Comparison of ENCODE assay signal across 29 cellular contexts in the genomic region with DNA sequence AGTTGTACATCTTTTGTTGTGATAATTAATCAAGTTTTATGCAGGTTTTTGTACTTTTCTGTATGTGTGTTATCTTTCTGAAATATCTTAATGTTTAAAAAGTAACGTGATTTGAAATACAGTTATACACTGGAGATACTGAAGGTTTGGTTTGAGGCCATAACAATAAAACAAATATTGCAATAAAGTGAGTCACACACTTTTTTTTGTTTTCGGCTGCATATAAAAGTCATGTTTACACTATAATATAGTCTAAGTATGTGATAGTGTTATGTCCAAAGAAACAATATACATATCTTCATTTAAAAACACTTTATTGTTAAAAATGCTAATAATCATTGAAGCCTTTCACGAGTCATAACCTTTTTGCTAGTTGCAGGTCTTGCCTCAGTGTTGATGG.
DNase-seq lines count a peak whose midpoint lies in the region; ATAC-seq and TF ChIP-seq lines count a peak whose summit lies in the region.
"Had no signal": no experiment of that assay in that cellular context is flagged by ENCODE, and none has a peak within 500 bp of the region (broad histone marks: within the 10 kb centered on the region; RNA-seq: fewer than 3 reads in every experiment).

No MANE protein-coding gene starts in this region.

- DNase-seq in PC-3 (peak; percentile 53), fibroblast of villous mesenchyme (ENCODE audit: low read depth) (peak; percentile 12), GM20000 (ENCODE audit: low spot score) (no peak)
- DNase-seq: 8988T; ACHN; AML-193; BE2C; C1 segment of cervical spinal cord; Caco-2; Calu3; CD4-positive, alpha-beta memory T cell; CD4-positive, alpha-beta T cell; CD4-positive, CD25-positive, alpha-beta regulatory T cell; CD8-positive, alpha-beta memory T cell; CD8-positive, alpha-beta T cell; COR-L47; DMS 273 treated with DMSO at 0.1 percent for 48 hours; DMS153; DMS53; DMS79; DMS79 treated with DMSO at 0.1 percent for 48 hours; DND-41; EL had no signal

- no peaks in the 10 kb centered on the region for H3K27me3 ChIP-seq in PC-3 (ENCODE audit: low read length)
- H3K27me3 ChIP-seq: BE2C; BLaER1; BLaER1 treated with 17β-estradiol and CSF1 and Interleukin-3, amounts not matched to agents 10 nM and 100 nM had no signal

- no peaks in the 10 kb centered on the region for H4K20me1 ChIP-seq in PC-3 (ENCODE audit: low read length)
- H4K20me1 ChIP-seq: BLaER1; BLaER1 treated with 17β-estradiol and CSF1 and Interleukin-3, amounts not matched to agents 10 nM and 100 nM had no signal

- POLR2A ChIA-PET in PC-3 (lab: Charles Lee; ENCODE audit: unreplicated experiment): no interaction called here

- no TSS peak for BruUV-seq in PC-3 (replicated peaks; lab: Mats Ljungman, UMichigan)

- CTCF ChIA-PET in PC-3 (lab: Charles Lee): no interaction called here

- no peaks in the 10 kb centered on the region for H3K9me2 ChIP-seq in PC-3 (replicated peaks; ENCODE audit: low read length)

- H3K36me3 ChIP-seq in PC-3 (ENCODE audit: low read depth, low read length): no peaks in the 10 kb centered on the region
- H3K36me3 ChIP-seq: BE2C; BLaER1; BLaER1 treated with 17β-estradiol and CSF1 and Interleukin-3, amounts not matched to agents 10 nM and 100 nM had no signal

- intact Hi-C loops in PC-3 (cut with micrococcal nuclease): no loop called here

- 0 out of 2 replicates have a peak, but pooled peaks cover 5% of the 10 kb centered on the region for H3K4me1 ChIP-seq in PC-3 (ENCODE audit: insufficient read depth, low read length)
- H3K4me1 ChIP-seq: A549; BE2C; BLaER1; BLaER1 treated with 17β-estradiol and CSF1 and Interleukin-3, amounts not matched to agents 10 nM and 100 nM; Caco-2 had no signal

- TF ChIP-seq CTCF in PC-3 (conservative IDR thresholded peaks at IDR 0.05; ENCODE audit: low read depth, low read length): no peak
- no peak for TF ChIP-seq CTCF in fibroblast of villous mesenchyme (IDR thresholded peaks at IDR 0.05; ENCODE audit: insufficient read depth, low read depth, low read length)
- no peak for TF ChIP-seq CTCF in GM20000 (IDR thresholded peaks at IDR 0.05; ENCODE audit: extremely low read depth, missing control alignments)

- ATAC-seq in PC-3 (peak; percentile 74), HG03175 (IDR thresholded peaks at IDR 0.05; ENCODE audit: unreplicated experiment) (no peak)
- ATAC-seq: A549; CD8-positive, alpha-beta T cell had no signal

- H3K4me2 ChIP-seq in PC-3 (ENCODE audit: low read length): no peak overlapping the region; the same call in 1 of the 2 replicates
- H3K4me2 ChIP-seq: A549; BLaER1; BLaER1 treated with 17β-estradiol and CSF1 and Interleukin-3, amounts not matched to agents 10 nM and 100 nM had no signal

- H3F3A ChIP-seq in PC-3 (ENCODE audit: low read length, unreplicated experiment): no peaks in the 10 kb centered on the region

- no peaks in the 10 kb centered on the region for H3K9me3 ChIP-seq in PC-3 (ENCODE audit: low read length)
- H3K9me3 ChIP-seq: A549, BE2C, BLaER1, Caco-2 had no signal

- H3K9ac ChIP-seq in PC-3 (ENCODE audit: low read length): no peak overlapping the region
- H3K9ac ChIP-seq: BLaER1; BLaER1 treated with 17β-estradiol and CSF1 and Interleukin-3, amounts not matched to agents 10 nM and 100 nM had no signal

- H3K79me2 ChIP-seq in PC-3 (ENCODE audit: low read length): no peaks in the 10 kb centered on the region

- no peak overlapping the region for H2AFZ ChIP-seq in PC-3 (ENCODE audit: low read length)

- H3K27ac ChIP-seq in PC-3 (ENCODE audit: low read length): no peak overlapping the region
- H3K27ac ChIP-seq: 22Rv1; A549; BLaER1; BLaER1 treated with 17β-estradiol and CSF1 and Interleukin-3, amounts not matched to agents 10 nM and 100 nM; C4-2B had no signal

- H3K4me3 ChIP-seq in PC-3 (ENCODE audit: low read length) (no peak overlapping the region), fibroblast of villous mesenchyme (ENCODE audit: low read depth, low read length) (no peak overlapping the region)
- H3K4me3 ChIP-seq: A549; BLaER1; BLaER1 treated with 17β-estradiol and CSF1 and Interleukin-3, amounts not matched to agents 10 nM and 100 nM had no signal
